ENCODE assay signal across 1 cellular context in the genomic region with DNA sequence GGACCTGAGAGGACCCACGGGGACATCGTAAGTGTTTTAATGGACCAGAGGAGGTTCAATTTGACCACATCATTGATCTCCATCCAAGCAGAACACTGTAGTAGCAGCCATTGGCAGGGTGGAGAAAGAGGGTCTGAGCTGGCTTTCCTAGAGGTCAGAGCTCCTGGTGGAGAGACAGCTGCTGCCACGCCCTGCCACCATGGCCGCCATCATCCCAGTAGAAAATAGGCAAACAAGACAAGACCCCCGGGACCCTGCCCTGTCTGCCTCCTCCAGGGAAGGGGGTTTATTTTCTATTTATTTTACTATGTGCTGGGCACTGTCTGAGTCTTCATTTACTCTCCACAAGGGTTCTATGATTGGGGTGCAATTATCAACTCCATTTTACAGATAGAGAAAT.
TF ChIP-seq lines count a peak whose summit lies in the region.

No MANE protein-coding gene starts in this region.

TF ChIP-seq in GM23338, 12 proteins besides CTCF, POLR2A, EP300 and RAD21 (continued from another document):
- TF ChIP-seq, protein P1, sequence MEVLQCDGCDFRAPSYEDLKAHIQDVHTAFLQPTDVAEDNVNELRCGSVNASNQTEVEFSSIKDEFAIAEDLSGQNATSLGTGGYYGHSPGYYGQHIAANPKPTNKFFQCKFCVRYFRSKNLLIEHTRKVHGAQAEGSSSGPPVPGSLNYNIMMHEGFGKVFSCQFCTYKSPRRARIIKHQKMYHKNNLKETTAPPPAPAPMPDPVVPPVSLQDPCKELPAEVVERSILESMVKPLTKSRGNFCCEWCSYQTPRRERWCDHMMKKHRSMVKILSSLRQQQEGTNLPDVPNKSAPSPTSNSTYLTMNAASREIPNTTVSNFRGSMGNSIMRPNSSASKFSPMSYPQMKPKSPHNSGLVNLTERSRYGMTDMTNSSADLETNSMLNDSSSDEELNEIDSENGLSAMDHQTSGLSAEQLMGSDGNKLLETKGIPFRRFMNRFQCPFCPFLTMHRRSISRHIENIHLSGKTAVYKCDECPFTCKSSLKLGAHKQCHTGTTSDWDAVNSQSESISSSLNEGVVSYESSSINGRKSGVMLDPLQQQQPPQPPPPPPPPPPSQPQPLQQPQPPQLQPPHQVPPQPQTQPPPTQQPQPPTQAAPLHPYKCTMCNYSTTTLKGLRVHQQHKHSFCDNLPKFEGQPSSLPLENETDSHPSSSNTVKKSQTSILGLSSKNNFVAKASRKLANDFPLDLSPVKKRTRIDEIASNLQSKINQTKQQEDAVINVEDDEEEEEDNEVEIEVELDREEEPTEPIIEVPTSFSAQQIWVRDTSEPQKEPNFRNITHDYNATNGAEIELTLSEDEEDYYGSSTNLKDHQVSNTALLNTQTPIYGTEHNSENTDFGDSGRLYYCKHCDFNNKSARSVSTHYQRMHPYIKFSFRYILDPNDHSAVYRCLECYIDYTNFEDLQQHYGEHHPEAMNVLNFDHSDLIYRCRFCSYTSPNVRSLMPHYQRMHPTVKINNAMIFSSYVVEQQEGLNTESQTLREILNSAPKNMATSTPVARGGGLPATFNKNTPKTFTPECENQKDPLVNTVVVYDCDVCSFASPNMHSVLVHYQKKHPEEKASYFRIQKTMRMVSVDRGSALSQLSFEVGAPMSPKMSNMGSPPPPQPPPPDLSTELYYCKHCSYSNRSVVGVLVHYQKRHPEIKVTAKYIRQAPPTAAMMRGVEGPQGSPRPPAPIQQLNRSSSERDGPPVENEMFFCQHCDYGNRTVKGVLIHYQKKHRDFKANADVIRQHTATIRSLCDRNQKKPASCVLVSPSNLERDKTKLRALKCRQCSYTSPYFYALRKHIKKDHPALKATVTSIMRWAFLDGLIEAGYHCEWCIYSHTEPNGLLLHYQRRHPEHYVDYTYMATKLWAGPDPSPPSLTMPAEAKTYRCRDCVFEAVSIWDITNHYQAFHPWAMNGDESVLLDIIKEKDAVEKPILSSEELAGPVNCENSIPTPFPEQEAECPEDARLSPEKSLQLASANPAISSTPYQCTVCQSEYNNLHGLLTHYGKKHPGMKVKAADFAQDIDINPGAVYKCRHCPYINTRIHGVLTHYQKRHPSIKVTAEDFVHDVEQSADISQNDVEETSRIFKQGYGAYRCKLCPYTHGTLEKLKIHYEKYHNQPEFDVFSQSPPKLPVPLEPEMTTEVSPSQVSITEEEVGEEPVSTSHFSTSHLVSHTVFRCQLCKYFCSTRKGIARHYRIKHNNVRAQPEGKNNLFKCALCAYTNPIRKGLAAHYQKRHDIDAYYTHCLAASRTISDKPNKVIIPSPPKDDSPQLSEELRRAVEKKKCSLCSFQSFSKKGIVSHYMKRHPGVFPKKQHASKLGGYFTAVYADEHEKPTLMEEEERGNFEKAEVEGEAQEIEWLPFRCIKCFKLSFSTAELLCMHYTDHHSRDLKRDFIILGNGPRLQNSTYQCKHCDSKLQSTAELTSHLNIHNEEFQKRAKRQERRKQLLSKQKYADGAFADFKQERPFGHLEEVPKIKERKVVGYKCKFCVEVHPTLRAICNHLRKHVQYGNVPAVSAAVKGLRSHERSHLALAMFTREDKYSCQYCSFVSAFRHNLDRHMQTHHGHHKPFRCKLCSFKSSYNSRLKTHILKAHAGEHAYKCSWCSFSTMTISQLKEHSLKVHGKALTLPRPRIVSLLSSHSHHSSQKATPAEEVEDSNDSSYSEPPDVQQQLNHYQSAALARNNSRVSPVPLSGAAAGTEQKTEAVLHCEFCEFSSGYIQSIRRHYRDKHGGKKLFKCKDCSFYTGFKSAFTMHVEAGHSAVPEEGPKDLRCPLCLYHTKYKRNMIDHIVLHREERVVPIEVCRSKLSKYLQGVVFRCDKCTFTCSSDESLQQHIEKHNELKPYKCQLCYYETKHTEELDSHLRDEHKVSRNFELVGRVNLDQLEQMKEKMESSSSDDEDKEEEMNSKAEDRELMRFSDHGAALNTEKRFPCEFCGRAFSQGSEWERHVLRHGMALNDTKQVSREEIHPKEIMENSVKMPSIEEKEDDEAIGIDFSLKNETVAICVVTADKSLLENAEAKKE (CRISPR knock-in tag; IDR thresholded peaks at IDR 0.05), result no peak
- TF ChIP-seq JUNB (IDR thresholded peaks at IDR 0.05; ENCODE audit: unreplicated experiment) (no peak), CREB1 (CRISPR knock-in tag; IDR thresholded peaks at IDR 0.05; ENCODE audit: low read depth) (no peak), POLR2AphosphoS5 (IDR thresholded peaks at IDR 0.05; ENCODE audit: low read depth) (no peak), ZNF114 (CRISPR knock-in tag; IDR thresholded peaks at IDR 0.05) (no peak), EZH2phosphoT487 (IDR thresholded peaks at IDR 0.05; ENCODE audit: unreplicated experiment) (no peak), EZH2 (IDR thresholded peaks at IDR 0.05; ENCODE audit: low read depth, unreplicated experiment) (no peak), ZNF331 (CRISPR knock-in tag; IDR thresholded peaks at IDR 0.05; ENCODE audit: low read depth) (no peak)
- TF ChIP-seq, protein P2, sequence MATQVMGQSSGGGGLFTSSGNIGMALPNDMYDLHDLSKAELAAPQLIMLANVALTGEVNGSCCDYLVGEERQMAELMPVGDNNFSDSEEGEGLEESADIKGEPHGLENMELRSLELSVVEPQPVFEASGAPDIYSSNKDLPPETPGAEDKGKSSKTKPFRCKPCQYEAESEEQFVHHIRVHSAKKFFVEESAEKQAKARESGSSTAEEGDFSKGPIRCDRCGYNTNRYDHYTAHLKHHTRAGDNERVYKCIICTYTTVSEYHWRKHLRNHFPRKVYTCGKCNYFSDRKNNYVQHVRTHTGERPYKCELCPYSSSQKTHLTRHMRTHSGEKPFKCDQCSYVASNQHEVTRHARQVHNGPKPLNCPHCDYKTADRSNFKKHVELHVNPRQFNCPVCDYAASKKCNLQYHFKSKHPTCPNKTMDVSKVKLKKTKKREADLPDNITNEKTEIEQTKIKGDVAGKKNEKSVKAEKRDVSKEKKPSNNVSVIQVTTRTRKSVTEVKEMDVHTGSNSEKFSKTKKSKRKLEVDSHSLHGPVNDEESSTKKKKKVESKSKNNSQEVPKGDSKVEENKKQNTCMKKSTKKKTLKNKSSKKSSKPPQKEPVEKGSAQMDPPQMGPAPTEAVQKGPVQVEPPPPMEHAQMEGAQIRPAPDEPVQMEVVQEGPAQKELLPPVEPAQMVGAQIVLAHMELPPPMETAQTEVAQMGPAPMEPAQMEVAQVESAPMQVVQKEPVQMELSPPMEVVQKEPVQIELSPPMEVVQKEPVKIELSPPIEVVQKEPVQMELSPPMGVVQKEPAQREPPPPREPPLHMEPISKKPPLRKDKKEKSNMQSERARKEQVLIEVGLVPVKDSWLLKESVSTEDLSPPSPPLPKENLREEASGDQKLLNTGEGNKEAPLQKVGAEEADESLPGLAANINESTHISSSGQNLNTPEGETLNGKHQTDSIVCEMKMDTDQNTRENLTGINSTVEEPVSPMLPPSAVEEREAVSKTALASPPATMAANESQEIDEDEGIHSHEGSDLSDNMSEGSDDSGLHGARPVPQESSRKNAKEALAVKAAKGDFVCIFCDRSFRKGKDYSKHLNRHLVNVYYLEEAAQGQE (IDR thresholded peaks at IDR 0.05; ENCODE audit: unreplicated experiment), result no peak
- TF ChIP-seq, protein P3, sequence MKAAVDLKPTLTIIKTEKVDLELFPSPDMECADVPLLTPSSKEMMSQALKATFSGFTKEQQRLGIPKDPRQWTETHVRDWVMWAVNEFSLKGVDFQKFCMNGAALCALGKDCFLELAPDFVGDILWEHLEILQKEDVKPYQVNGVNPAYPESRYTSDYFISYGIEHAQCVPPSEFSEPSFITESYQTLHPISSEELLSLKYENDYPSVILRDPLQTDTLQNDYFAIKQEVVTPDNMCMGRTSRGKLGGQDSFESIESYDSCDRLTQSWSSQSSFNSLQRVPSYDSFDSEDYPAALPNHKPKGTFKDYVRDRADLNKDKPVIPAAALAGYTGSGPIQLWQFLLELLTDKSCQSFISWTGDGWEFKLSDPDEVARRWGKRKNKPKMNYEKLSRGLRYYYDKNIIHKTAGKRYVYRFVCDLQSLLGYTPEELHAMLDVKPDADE (IDR thresholded peaks at IDR 0.05), result no peak
TF ChIP-seq in GM23338: peak in this region for 0.
